In genomic region chr17:6556121-6557039, GRCh38 we compare ENCODE assay signal across 8 cellular contexts. TPM values are rescaled to one million over a fixed set of nuclear protein-coding genes. Genes with fewer than 3 reads are reported as not detected.
DNase-seq lines count a peak whose midpoint lies in the region; ATAC-seq, FAIRE-seq and TF ChIP-seq lines count a peak whose summit lies in the region.

PITPNM3 (minus strand) TSS chr17:6556555; CDS start chr17:6556406, 149 bp downstream.

- peak; percentile 26 for ATAC-seq in CD4-positive, alpha-beta T cell (ENCODE audit: poor library complexity)
- peak; percentile 13 for ATAC-seq in esophagus mucosa

- intact Hi-C loops in CD4-positive, alpha-beta T cell (cut with DNase I, micrococcal nuclease), result no loop called here

- peak within 1 kb of the TSS; percentile 74 for H3K4me3 Mint-ChIP-seq in CD4-positive, alpha-beta T cell
- peak within 1 kb of the TSS; percentile 84 for H3K4me3 Mint-ChIP-seq in neural progenitor cell

- no peaks in the 10 kb centered on the region for H3K36me3 ChIP-seq in neural progenitor cell

- DNase-seq in CD4-positive, alpha-beta T cell, result no peak
- DNase-seq in RWPE1 (ENCODE audit: low spot score) (peak; percentile 39), neural progenitor cell (ENCODE audit: low spot score) (peak; percentile 72), SIG-M5 (lab: John Stamatoyannopoulos, UW) (no peak), superior temporal gyrus (ENCODE audit: extremely low spot score) (no peak), RCC 7860 (ENCODE audit: low spot score) (no peak), AG08395 (ENCODE audit: low spot score) (no peak)

- peaks cover 12% of the 10 kb centered on the region for H3K4me1 Mint-ChIP-seq in CD4-positive, alpha-beta T cell (ENCODE audit: low read depth)
- peaks cover 19% of the 10 kb centered on the region for H3K4me1 Mint-ChIP-seq in neural progenitor cell

- H3K4me3 ChIP-seq in neural progenitor cell, result peak within 1 kb of the TSS; percentile 69

- TF ChIP-seq CTCF in CD4-positive, alpha-beta T cell (IDR thresholded peaks at IDR 0.05), result no peak
- TF ChIP-seq CTCF in RWPE1 (conservative IDR thresholded peaks at IDR 0.05; ENCODE audit: low read depth) (no peak), neural progenitor cell (IDR thresholded peaks at IDR 0.05) (peak; percentile 6)

- peaks cover 19% of the 10 kb centered on the region for H3K4me1 ChIP-seq in neural progenitor cell

- FAIRE-seq in RCC 7860 (lab: Jason Lieb, UNC), result no peak

- peaks cover 39% of the 10 kb centered on the region for H3K27me3 ChIP-seq in CD4-positive, alpha-beta T cell (ENCODE audit: control insufficient read depth, insufficient read depth, low read length)
- peaks cover 51% of the 10 kb centered on the region for H3K27me3 ChIP-seq in neural progenitor cell

- H3F3A ChIP-seq in neural progenitor cell (ENCODE audit: low read depth), result peaks cover 16% of the 10 kb centered on the region

- H3K4me2 ChIP-seq in neural progenitor cell, result peak within 1 kb of the TSS; percentile 94

- no peaks in the 10 kb centered on the region for H3K9me3 ChIP-seq in CD4-positive, alpha-beta T cell (ENCODE audit: control insufficient read depth, low read length)
- no peaks in the 10 kb centered on the region for H3K9me3 ChIP-seq in neural progenitor cell (ENCODE audit: low read depth)

- no peak within 1 kb of the TSS for H3K27ac Mint-ChIP-seq in CD4-positive, alpha-beta T cell
- no peak within 1 kb of the TSS for H3K27ac Mint-ChIP-seq in neural progenitor cell

- H3K27ac ChIP-seq in CD4-positive, alpha-beta T cell (ENCODE audit: low read depth, low read length), result no peak within 1 kb of the TSS
- H3K27ac ChIP-seq in RWPE1 (peak within 1 kb of the TSS; percentile 100), neural progenitor cell (no peak within 1 kb of the TSS)

- H3K9ac ChIP-seq in neural progenitor cell, result no peak within 1 kb of the TSS

- no peaks in the 10 kb centered on the region for H3K9me3 Mint-ChIP-seq in CD4-positive, alpha-beta T cell
- no peaks in the 10 kb centered on the region for H3K9me3 Mint-ChIP-seq in neural progenitor cell

- peaks cover 66% of the 10 kb centered on the region for H3K27me3 Mint-ChIP-seq in CD4-positive, alpha-beta T cell
- H3K27me3 Mint-ChIP-seq in neural progenitor cell (ENCODE audit: insufficient read depth, low read depth), result peaks cover 35% of the 10 kb centered on the region

- CTCF ChIA-PET in CD4-positive, alpha-beta T cell (lab: Charles Lee), result no interaction called here
- CTCF ChIA-PET in RWPE1 (lab: Yijun Ruan, JAX), result no interaction called here

- no peaks in the 10 kb centered on the region for H4K20me1 ChIP-seq in neural progenitor cell (ENCODE audit: low read depth)

- POLR2A ChIA-PET in CD4-positive, alpha-beta T cell (lab: Charles Lee), result no interaction called here
- POLR2A ChIA-PET in RWPE1 (lab: Yijun Ruan, JAX; ENCODE audit: low non-redundant PET), result no interaction called here

- peak within 1 kb of the TSS; percentile 73 for H2AFZ ChIP-seq in neural progenitor cell (replicated peaks)

- no peaks in the 10 kb centered on the region for H3K79me2 ChIP-seq in neural progenitor cell (ENCODE audit: low read depth)

- no peaks in the 10 kb centered on the region for H3K36me3 Mint-ChIP-seq in CD4-positive, alpha-beta T cell (ENCODE audit: low read depth)
- H3K36me3 Mint-ChIP-seq in neural progenitor cell, result no peaks in the 10 kb centered on the region

RNA-seq across cellular contexts. Expression of gene PITPNM3, which starts in this region (rescaled TPM):
- total RNA-seq in CD4-positive, alpha-beta T cell, result under 1 TPM; 0.34 to 0.41 TPM
- total RNA-seq in esophagus mucosa, result 20.1 TPM
- 2.8 and 5.0 TPM in 2 replicates for total RNA-seq in neural progenitor cell (ENCODE audit: low replicate concordance)

Comparison
In these comparisons a context has a peak if more than half of its experiments do, and no peak if none do; other contexts are left out.
1. Peak in ATAC-seq in CD4-positive, alpha-beta T cell; RNA of the gene not detected or under 1 TPM.
2. DNase-seq: peak in RWPE1 (single experiment) and neural progenitor cell (single experiment); none in CD4-positive, alpha-beta T cell (0 of 10), SIG-M5 (single experiment), superior temporal gyrus (single experiment), RCC 7860 (single experiment) and AG08395 (single experiment).